ENCODE assay signal across 2 cellular contexts in genomic region chrX:123807825-123808416, GRCh38.
A peak's percentile ranks its signal among the peaks of the same experiment; 100 is the strongest.
TF ChIP-seq lines count a peak whose summit lies in the region.

No MANE protein-coding gene starts in this region.

TF ChIP-seq in HEK293, 187 proteins besides CTCF, POLR2A, EP300 and RAD21 (continued from another document and continues in another):
- TF ChIP-seq, protein P1, sequence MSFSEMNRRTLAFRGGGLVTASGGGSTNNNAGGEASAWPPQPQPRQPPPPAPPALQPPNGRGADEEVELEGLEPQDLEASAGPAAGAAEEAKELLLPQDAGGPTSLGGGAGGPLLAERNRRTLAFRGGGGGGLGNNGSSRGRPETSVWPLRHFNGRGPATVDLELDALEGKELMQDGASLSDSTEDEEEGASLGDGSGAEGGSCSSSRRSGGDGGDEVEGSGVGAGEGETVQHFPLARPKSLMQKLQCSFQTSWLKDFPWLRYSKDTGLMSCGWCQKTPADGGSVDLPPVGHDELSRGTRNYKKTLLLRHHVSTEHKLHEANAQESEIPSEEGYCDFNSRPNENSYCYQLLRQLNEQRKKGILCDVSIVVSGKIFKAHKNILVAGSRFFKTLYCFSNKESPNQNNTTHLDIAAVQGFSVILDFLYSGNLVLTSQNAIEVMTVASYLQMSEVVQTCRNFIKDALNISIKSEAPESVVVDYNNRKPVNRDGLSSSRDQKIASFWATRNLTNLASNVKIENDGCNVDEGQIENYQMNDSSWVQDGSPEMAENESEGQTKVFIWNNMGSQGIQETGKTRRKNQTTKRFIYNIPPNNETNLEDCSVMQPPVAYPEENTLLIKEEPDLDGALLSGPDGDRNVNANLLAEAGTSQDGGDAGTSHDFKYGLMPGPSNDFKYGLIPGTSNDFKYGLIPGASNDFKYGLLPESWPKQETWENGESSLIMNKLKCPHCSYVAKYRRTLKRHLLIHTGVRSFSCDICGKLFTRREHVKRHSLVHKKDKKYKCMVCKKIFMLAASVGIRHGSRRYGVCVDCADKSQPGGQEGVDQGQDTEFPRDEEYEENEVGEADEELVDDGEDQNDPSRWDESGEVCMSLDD (tag by site-specific recombination; IDR thresholded peaks at IDR 0.05): no peak
- no peak for TF ChIP-seq KLF9 (tag by site-specific recombination; IDR thresholded peaks at IDR 0.05; ENCODE audit: low read depth)
- TF ChIP-seq PATZ1 (tag by site-specific recombination; IDR thresholded peaks at IDR 0.05): no peak
- no peak for TF ChIP-seq ZNF76 (tag by site-specific recombination; IDR thresholded peaks at IDR 0.05; ENCODE audit: borderline replicate concordance, low read depth)
- TF ChIP-seq, protein P2, sequence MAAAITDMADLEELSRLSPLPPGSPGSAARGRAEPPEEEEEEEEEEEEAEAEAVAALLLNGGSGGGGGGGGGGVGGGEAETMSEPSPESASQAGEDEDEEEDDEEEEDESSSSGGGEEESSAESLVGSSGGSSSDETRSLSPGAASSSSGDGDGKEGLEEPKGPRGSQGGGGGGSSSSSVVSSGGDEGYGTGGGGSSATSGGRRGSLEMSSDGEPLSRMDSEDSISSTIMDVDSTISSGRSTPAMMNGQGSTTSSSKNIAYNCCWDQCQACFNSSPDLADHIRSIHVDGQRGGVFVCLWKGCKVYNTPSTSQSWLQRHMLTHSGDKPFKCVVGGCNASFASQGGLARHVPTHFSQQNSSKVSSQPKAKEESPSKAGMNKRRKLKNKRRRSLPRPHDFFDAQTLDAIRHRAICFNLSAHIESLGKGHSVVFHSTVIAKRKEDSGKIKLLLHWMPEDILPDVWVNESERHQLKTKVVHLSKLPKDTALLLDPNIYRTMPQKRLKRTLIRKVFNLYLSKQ (tag by site-specific recombination; IDR thresholded peaks at IDR 0.05; ENCODE audit: borderline replicate concordance): no peak
- no peak for TF ChIP-seq ZNF37A (tag by site-specific recombination; IDR thresholded peaks at IDR 0.05)
- no peak for TF ChIP-seq ZNF701 (tag by site-specific recombination; IDR thresholded peaks at IDR 0.05)
- peak; percentile 83 for TF ChIP-seq ZFHX2 (tag by site-specific recombination; conservative IDR thresholded peaks at IDR 0.05)
- TF ChIP-seq SP2 (tag by site-specific recombination; IDR thresholded peaks at IDR 0.05): no peak
- peak; percentile 59 for TF ChIP-seq ZXDB (tag by site-specific recombination; IDR thresholded peaks at IDR 0.05)
- TF ChIP-seq KLF17 (tag by site-specific recombination; IDR thresholded peaks at IDR 0.05): 0 out of 2 replicates have a peak, but pooled peaks have one; percentile 20
- TF ChIP-seq ZNF266 (tag by site-specific recombination; IDR thresholded peaks at IDR 0.05; ENCODE audit: low read depth): no peak
- TF ChIP-seq ZNF433 (tag by site-specific recombination; IDR thresholded peaks at IDR 0.05; ENCODE audit: low read depth): no peak
- TF ChIP-seq BCL11B (tag by site-specific recombination; IDR thresholded peaks at IDR 0.05; ENCODE audit: low read depth): no peak; the same call in 1 of the 2 replicates
- TF ChIP-seq ZIC2 (tag by site-specific recombination; IDR thresholded peaks at IDR 0.05): no peak
- no peak for TF ChIP-seq ZBTB44 (tag by site-specific recombination; IDR thresholded peaks at IDR 0.05)
- no peak for TF ChIP-seq ZNF10 (tag by site-specific recombination; IDR thresholded peaks at IDR 0.05)
- TF ChIP-seq ZNF791 (tag by site-specific recombination; IDR thresholded peaks at IDR 0.05): no peak
- no peak for TF ChIP-seq TCF7L2 (IDR thresholded peaks at IDR 0.05; ENCODE audit: borderline replicate concordance, low read depth, low read length)
- TF ChIP-seq ZNF548 (tag by site-specific recombination; IDR thresholded peaks at IDR 0.05): no peak
- no peak for TF ChIP-seq ZNF324 (tag by site-specific recombination; IDR thresholded peaks at IDR 0.05)
- TF ChIP-seq HOXD13 (CRISPR knock-in tag; IDR thresholded peaks at IDR 0.05; ENCODE audit: borderline replicate concordance): no peak
- no peak for TF ChIP-seq ZNF157 (tag by site-specific recombination; IDR thresholded peaks at IDR 0.05)
- TF ChIP-seq ZSCAN30 (tag by site-specific recombination; IDR thresholded peaks at IDR 0.05): no peak

TF ChIP-seq in SK-N-SH, 30 proteins besides CTCF, POLR2A, EP300 and RAD21 (continued from another document):
- TF ChIP-seq, protein P3, sequence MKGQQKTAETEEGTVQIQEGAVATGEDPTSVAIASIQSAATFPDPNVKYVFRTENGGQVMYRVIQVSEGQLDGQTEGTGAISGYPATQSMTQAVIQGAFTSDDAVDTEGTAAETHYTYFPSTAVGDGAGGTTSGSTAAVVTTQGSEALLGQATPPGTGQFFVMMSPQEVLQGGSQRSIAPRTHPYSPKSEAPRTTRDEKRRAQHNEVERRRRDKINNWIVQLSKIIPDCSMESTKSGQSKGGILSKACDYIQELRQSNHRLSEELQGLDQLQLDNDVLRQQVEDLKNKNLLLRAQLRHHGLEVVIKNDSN (IDR thresholded peaks at IDR 0.05; ENCODE audit: borderline replicate concordance, low read depth): 0 out of 2 replicates have a peak, but pooled peaks have one; percentile 31
- TF ChIP-seq USF2 (IDR thresholded peaks at IDR 0.05; ENCODE audit: borderline replicate concordance, low read depth, low read length): no peak
- no peak for TF ChIP-seq NFIC (IDR thresholded peaks at IDR 0.05; ENCODE audit: borderline replicate concordance)
- no peak for TF ChIP-seq NRF1 (IDR thresholded peaks at IDR 0.05; ENCODE audit: low read depth, low read length)
- TF ChIP-seq YY1 (IDR thresholded peaks at IDR 0.05; ENCODE audit: low read depth): no peak
- TF ChIP-seq MAX (IDR thresholded peaks at IDR 0.05; ENCODE audit: low read depth): no peak
- TF ChIP-seq EZH2phosphoT487 (IDR thresholded peaks at IDR 0.05; ENCODE audit: borderline replicate concordance, low read depth): no peak
- no peak for TF ChIP-seq SIN3A (IDR thresholded peaks at IDR 0.05; ENCODE audit: borderline replicate concordance, low read depth, low read length)
- no peak for TF ChIP-seq PBX3 (IDR thresholded peaks at IDR 0.05)
- no peak for TF ChIP-seq GATA2 (CRISPR knock-in tag; IDR thresholded peaks at IDR 0.05)
- TF ChIP-seq JUND (IDR thresholded peaks at IDR 0.05): peak; percentile 51; the same call in 1 of the 2 replicates
- no peak for TF ChIP-seq RXRA (IDR thresholded peaks at IDR 0.05; ENCODE audit: borderline replicate concordance, low read depth)
- no peak for TF ChIP-seq TEAD4 (IDR thresholded peaks at IDR 0.05; ENCODE audit: borderline replicate concordance, insufficient read depth)
- TF ChIP-seq FOXM1 (IDR thresholded peaks at IDR 0.05; ENCODE audit: low read depth): no peak
- TF ChIP-seq TAF1 (IDR thresholded peaks at IDR 0.05; ENCODE audit: borderline replicate concordance, low read depth, low read length): no peak
- no peak for TF ChIP-seq MEF2A (IDR thresholded peaks at IDR 0.05; ENCODE audit: borderline replicate concordance, low read depth)
